ENCODE assay signal across 1 cellular context in genomic region chr10:76962851-76963250, GRCh38.
TF ChIP-seq lines count a peak whose summit lies in the region.

No MANE protein-coding gene starts in this region.

TF ChIP-seq in IMR-90, 13 proteins besides CTCF, POLR2A, EP300 and RAD21:
- TF ChIP-seq NFE2L2 (IDR thresholded peaks at IDR 0.05; ENCODE audit: low read depth, low read length) (no peak), ELK1 (IDR thresholded peaks at IDR 0.05; ENCODE audit: borderline replicate concordance, low read depth, low read length) (no peak), CEBPB (IDR thresholded peaks at IDR 0.05; ENCODE audit: low read depth, low read length) (no peak), RFX5 (IDR thresholded peaks at IDR 0.05; ENCODE audit: low read depth, low read length) (no peak), CHD1 (IDR thresholded peaks at IDR 0.05; ENCODE audit: low read depth, low read length) (no peak), BHLHE40 (IDR thresholded peaks at IDR 0.05; ENCODE audit: low read depth, low read length) (no peak), MXI1 (IDR thresholded peaks at IDR 0.05; ENCODE audit: borderline replicate concordance, low read depth, low read length) (no peak), MAZ (IDR thresholded peaks at IDR 0.05; ENCODE audit: borderline replicate concordance, low read depth, low read length) (no peak), FOS (IDR thresholded peaks at IDR 0.05; ENCODE audit: low read depth, low read length) (no peak), RCOR1 (IDR thresholded peaks at IDR 0.05; ENCODE audit: insufficient replicate concordance, low read length) (no peak), MAFK (IDR thresholded peaks at IDR 0.05; ENCODE audit: low read depth, low read length) (no peak), USF2 (IDR thresholded peaks at IDR 0.05; ENCODE audit: low read depth, low read length) (no peak), SMC3 (IDR thresholded peaks at IDR 0.05; ENCODE audit: low read depth, low read length) (no peak)
